Comparison of ENCODE assay signal across 19 cellular contexts in genomic region chr12:75634244-75635222, GRCh38.
DNase-seq lines count a peak whose midpoint lies in the region; ATAC-seq, FAIRE-seq and TF ChIP-seq lines count a peak whose summit lies in the region.
"Had no signal": no experiment of that assay in that cellular context is flagged by ENCODE, and none has a peak within 500 bp of the region (broad histone marks: within the 10 kb centered on the region; RNA-seq: fewer than 3 reads in every experiment).

No MANE protein-coding gene starts in this region.

- no peak overlapping the region for H2BK15ac ChIP-seq in H1 (ENCODE audit: low read length)

- no peak for TF ChIP-seq EP300 in H1 (IDR thresholded peaks at IDR 0.05; ENCODE audit: borderline replicate concordance in 1 of 2, low read depth in 2 of 2, low read length in 2 of 2)

- H3K9ac ChIP-seq in H1 (replicated peaks in 1 of 4; ENCODE audit: extremely low read depth in 1 of 4, low read depth in 3 of 4, low read length in 3 of 4): no peak overlapping the region
- no peak overlapping the region for H3K9ac ChIP-seq in smooth muscle cell (ENCODE audit: low read depth)
- H3K9ac ChIP-seq: parathyroid adenoma had no signal

- no TSS peak for BruUV-seq in OCI-LY7 (replicated peaks; lab: Mats Ljungman, UMichigan)

- TF ChIP-seq POLR2A in H1 (IDR thresholded peaks at IDR 0.05; ENCODE audit: control extremely low read depth in 1 of 2, low read depth in 2 of 2, low read length in 2 of 2): no peak

- no peak overlapping the region for H2AK5ac ChIP-seq in H1 (ENCODE audit: low read depth, low read length)

- no peaks in the 10 kb centered on the region for H3K36me3 Mint-ChIP-seq in activated T-cell treated with anti-CD3 and anti-CD28 coated beads, Interleukin-2, amount 50 U/mL, for 72 hours (ENCODE audit: insufficient read depth in 2 of 2)
- H3K36me3 Mint-ChIP-seq in activated T-cell treated with anti-CD3 and anti-CD28 coated beads, Interleukin-2, amount 50 U/mL, for 24 hours (ENCODE audit: low read depth): no peaks in the 10 kb centered on the region

- no peaks in the 10 kb centered on the region for H3F3A ChIP-seq in smooth muscle cell (ENCODE audit: low read depth)

- H3K4me1 Mint-ChIP-seq in activated T-cell treated with anti-CD3 and anti-CD28 coated beads, Interleukin-2, amount 50 U/mL, for 72 hours (ENCODE audit: low read depth): peaks cover 20% of the 10 kb centered on the region
- peaks cover 22% of the 10 kb centered on the region for H3K4me1 Mint-ChIP-seq in activated T-cell treated with anti-CD3 and anti-CD28 coated beads, Interleukin-2, amount 50 U/mL, for 24 hours (ENCODE audit: low read depth)

- H3K4me2 ChIP-seq in OCI-LY7 (ENCODE audit: low read length) (no peak overlapping the region), H1 (ENCODE audit: insufficient read depth in 1 of 2, low read depth in 2 of 2, low read length in 2 of 2) (peak overlapping the region in 1 of 2 experiments; percentile 19; a peak in 2 of 4 replicates), smooth muscle cell (peak overlapping the region; percentile 32)

- 39% methylated on average over 3 of the region's 3 CpGs; no CpG with 5 or more reads in 1 of the 2 experiments for WGBS in H1 (ENCODE audit: extremely low coverage in 1 of 2, insufficient coverage in 1 of 2, insufficient read length in 1 of 2, insufficient replicate concordance in 2 of 2, low coverage in 1 of 2, low lambda C conversion rate in 2 of 2, missing lambda C conversion rate in 1 of 2), 2 experiments
- 43% methylated on average over 3 of the region's 3 CpGs for WGBS in smooth muscle cell (ENCODE audit: low lambda C conversion rate)
- WGBS in right cardiac atrium: 46% methylated on average over 3 of the region's 3 CpGs

- no peaks in the 10 kb centered on the region for H3K79me1 ChIP-seq in H1 (ENCODE audit: low read depth, low read length)

- H2AFZ ChIP-seq in OCI-LY7 (ENCODE audit: low read length): peak overlapping the region; percentile 41; the same call in 1 of the 2 replicates
- no peak overlapping the region for H2AFZ ChIP-seq in H1 (ENCODE audit: low read length)
- no peak overlapping the region for H2AFZ ChIP-seq in smooth muscle cell (ENCODE audit: low read depth)
- H2AFZ ChIP-seq: parathyroid adenoma had no signal

- no peak for TF ChIP-seq RAD21 in H1 (IDR thresholded peaks at IDR 0.05 in 1 of 2, conservative IDR thresholded peaks at IDR 0.05 in 1 of 2; ENCODE audit: low read depth in 2 of 2, low read length in 2 of 2)

- H3K4me3 Mint-ChIP-seq in activated T-cell treated with anti-CD3 and anti-CD28 coated beads, Interleukin-2, amount 50 U/mL, for 72 hours: no peak overlapping the region
- no peak overlapping the region for H3K4me3 Mint-ChIP-seq in activated T-cell treated with anti-CD3 and anti-CD28 coated beads, Interleukin-2, amount 50 U/mL, for 24 hours
- H3K4me3 Mint-ChIP-seq: activated naive CD4-positive, alpha-beta T cell treated with anti-CD3 and anti-CD28 coated beads for 36 hours had no signal

- FAIRE-seq in H1 (lab: Jason Lieb, UNC): no peak
- FAIRE-seq in urothelium cell line (lab: Jason Lieb, UNC): no peak
- FAIRE-seq: bronchial epithelial cell, islet of Langerhans had no signal

- H4K91ac ChIP-seq in H1 (replicated peaks; ENCODE audit: insufficient read length, low read length): no peak overlapping the region

- H3K23ac ChIP-seq in H1 (ENCODE audit: insufficient read length): no peak overlapping the region

- no peak overlapping the region for H3K4ac ChIP-seq in H1 (replicated peaks; ENCODE audit: insufficient read length, low read depth, low read length)

- peak overlapping the region; percentile 47 for H3K27ac Mint-ChIP-seq in activated T-cell treated with anti-CD3 and anti-CD28 coated beads, Interleukin-2, amount 50 U/mL, for 72 hours
- no peak overlapping the region for H3K27ac Mint-ChIP-seq in activated T-cell treated with anti-CD3 and anti-CD28 coated beads, Interleukin-2, amount 50 U/mL, for 24 hours
- H3K27ac Mint-ChIP-seq: activated naive CD4-positive, alpha-beta T cell treated with anti-CD3 and anti-CD28 coated beads for 36 hours had no signal

- CTCF ChIA-PET in OCI-LY7 (lab: Charles Lee; ENCODE audit: unreplicated experiment) (no interaction called here), H1 (lab: Charles Lee; ENCODE audit: partially characterized antibody) (no interaction called here)

- no peak overlapping the region for H3K4me3 ChIP-seq in OCI-LY7 (ENCODE audit: low read depth, low read length, poor library complexity, severe bottlenecking)
- H3K4me3 ChIP-seq in H1 (ENCODE audit: extremely low read depth in 1 of 4, insufficient read depth in 2 of 4, low read depth in 3 of 4, low read length in 4 of 4): peak overlapping the region in 1 of 4 experiments; percentile 6; a peak in 1 of 8 replicates
- H3K4me3 ChIP-seq in smooth muscle cell: no peak overlapping the region
- H3K4me3 ChIP-seq in right cardiac atrium (ENCODE audit: low read length): no peak overlapping the region
- H3K4me3 ChIP-seq: HAP-1, SJSA1 had no signal

- intact Hi-C loops in OCI-LY7 (cut with micrococcal nuclease; ENCODE audit: unreplicated experiment): no loop called here
- intact Hi-C loops in right cardiac atrium (cut with DNase I): no loop called here

- H4K20me1 ChIP-seq in OCI-LY7 (ENCODE audit: insufficient read depth, low read length) (no peaks in the 10 kb centered on the region), H1 (replicated peaks in 1 of 2; ENCODE audit: control insufficient read depth in 1 of 2, insufficient read depth in 2 of 2, low read length in 2 of 2) (no peaks in the 10 kb centered on the region), smooth muscle cell (ENCODE audit: low read depth) (no peaks in the 10 kb centered on the region)

- H4K8ac ChIP-seq in H1 (ENCODE audit: extremely low read depth, insufficient read depth, low read length): no peak overlapping the region

- peak overlapping the region; percentile 58 for H4K5ac ChIP-seq in H1 (ENCODE audit: insufficient read length, low read depth, low read length)

- H3K56ac ChIP-seq in H1 (replicated peaks; ENCODE audit: insufficient read length, low read depth, low read length): no peak overlapping the region

- no peaks in the 10 kb centered on the region for H3K23me2 ChIP-seq in H1 (ENCODE audit: low read depth, low read length)

- H3K27ac ChIP-seq in OCI-LY7 (ENCODE audit: low read depth, low read length, poor library complexity, severe bottlenecking) (no peak overlapping the region), H1 (ENCODE audit: low read depth, low read length) (no peak overlapping the region), smooth muscle cell (ENCODE audit: low read depth) (peak overlapping the region; percentile 85), right cardiac atrium (ENCODE audit: low read length) (no peak overlapping the region)
- H3K27ac ChIP-seq: parathyroid adenoma had no signal

- 0 out of 2 replicates have a peak overlapping the region, but pooled peaks have one; percentile 7 for H2BK5ac ChIP-seq in H1 (ENCODE audit: low read depth, low read length)

- H3K9me3 ChIP-seq in OCI-LY7 (ENCODE audit: low read length): no peaks in the 10 kb centered on the region
- no peaks in the 10 kb centered on the region for H3K9me3 ChIP-seq in H1 (ENCODE audit: insufficient read depth in 2 of 2, low read depth in 1 of 2, low read length in 1 of 2)
- no peaks in the 10 kb centered on the region for H3K9me3 ChIP-seq in smooth muscle cell (replicated peaks; ENCODE audit: low read depth)
- no peaks in the 10 kb centered on the region for H3K9me3 ChIP-seq in right cardiac atrium (ENCODE audit: control insufficient read depth, low read length)
- H3K9me3 ChIP-seq: HAP-1, SJSA1 had no signal

- ATAC-seq in activated T-cell treated with anti-CD3 and anti-CD28 coated beads, Interleukin-2, amount 50 U/mL, for 72 hours (replicated peaks in 1 of 2): no peak
- no peak for ATAC-seq in right cardiac atrium

- H2BK12ac ChIP-seq in H1 (ENCODE audit: low read depth, low read length): no peak overlapping the region

- no peak for DNase-seq in activated T-cell treated with anti-CD3 and anti-CD28 coated beads, Interleukin-2, amount 50 U/mL, for 72 hours
- DNase-seq in activated T-cell treated with anti-CD3 and anti-CD28 coated beads, Interleukin-2, amount 50 U/mL, for 24 hours: no peak
- DNase-seq in OCI-LY7 (ENCODE audit: low spot score): no peak
- DNase-seq in H1 (ENCODE audit: low read depth in 1 of 2, low spot score in 2 of 2): no peak
- no peak for DNase-seq in smooth muscle cell (lab: John Stamatoyannopoulos, UW; ENCODE audit: unreplicated experiment)
- no peak for DNase-seq in urothelium cell line (ENCODE audit: low spot score)
- DNase-seq in NCI-H82 treated with DMSO at 0.1 percent for 48 hours (lab: John Stamatoyannopoulos, UW; ENCODE audit: unreplicated experiment): no peak
- DNase-seq in right cardiac atrium: no peak
- DNase-seq: activated naive CD4-positive, alpha-beta T cell treated with anti-CD3 and anti-CD28 coated beads for 36 hours; DMS79 treated with DMSO at 0.1 percent for 48 hours; effector CD8-positive, alpha-beta T cell; NCI-H187; NK-92 treated with Interleukin-12 subunit alpha and Interleukin-12 subunit beta, amount 100 ng/mL, for 24 hours; stimulated activated CD4-positive, alpha-beta T cell treated with anti-CD3 and anti-CD28 coated beads, Interleukin-12 subunit alpha, Interleukin-12 subunit beta, amount 100 ng/mL, for 4 hours had no signal

- H3K27me3 Mint-ChIP-seq in activated T-cell treated with anti-CD3 and anti-CD28 coated beads, Interleukin-2, amount 50 U/mL, for 72 hours (ENCODE audit: low read depth): peaks cover 54% of the 10 kb centered on the region
- peaks cover 14% of the 10 kb centered on the region for H3K27me3 Mint-ChIP-seq in activated T-cell treated with anti-CD3 and anti-CD28 coated beads, Interleukin-2, amount 50 U/mL, for 24 hours

- H3K14ac ChIP-seq in H1 (ENCODE audit: insufficient read length): no peak overlapping the region

- H3K79me2 ChIP-seq in OCI-LY7 (ENCODE audit: insufficient read depth, low read depth, low read length) (no peaks in the 10 kb centered on the region), H1 (ENCODE audit: control insufficient read depth in 1 of 2, insufficient read depth in 2 of 2, low read length in 2 of 2) (no peaks in the 10 kb centered on the region), smooth muscle cell (ENCODE audit: low read depth) (no peaks in the 10 kb centered on the region)
- H3K79me2 ChIP-seq: parathyroid adenoma had no signal

- no peak overlapping the region; the same call in 1 of the 2 replicates for H3K18ac ChIP-seq in H1 (ENCODE audit: extremely low read depth, low read length)

- H3K36me3 ChIP-seq in OCI-LY7 (ENCODE audit: insufficient read depth, low read length): no peaks in the 10 kb centered on the region
- no peaks in the 10 kb centered on the region for H3K36me3 ChIP-seq in H1 (ENCODE audit: control insufficient read depth in 2 of 4, insufficient read depth in 4 of 4, low read length in 3 of 4)
- H3K36me3 ChIP-seq in smooth muscle cell (ENCODE audit: low read depth): no peaks in the 10 kb centered on the region
- H3K36me3 ChIP-seq: HAP-1, SJSA1 had no signal

- TF ChIP-seq CTCF in OCI-LY7 (conservative IDR thresholded peaks at IDR 0.05; ENCODE audit: low read length): no peak
- TF ChIP-seq CTCF in H1 (IDR thresholded peaks at IDR 0.05; ENCODE audit: control extremely low read depth in 1 of 3, insufficient read depth in 1 of 3, low read depth in 1 of 3, low read length in 3 of 3): no peak
- TF ChIP-seq CTCF in smooth muscle cell (IDR thresholded peaks at IDR 0.05; ENCODE audit: borderline replicate concordance, insufficient read depth, poor library complexity, severe bottlenecking): no peak

- no peak overlapping the region for H2BK20ac ChIP-seq in H1 (ENCODE audit: low read length)

- H3K9me2 ChIP-seq in OCI-LY7 (ENCODE audit: insufficient read depth, low read length): no peaks in the 10 kb centered on the region

- POLR2A ChIA-PET in OCI-LY7 (lab: Charles Lee) (no interaction called here), H1 (lab: Charles Lee; ENCODE audit: partially characterized antibody) (interaction anchor here (1.3 kb wide), 1 partner anchor 30 kb away, joined by 5 read pairs; no protein-coding TSS in a partner anchor)

- H3K4me1 ChIP-seq in OCI-LY7 (ENCODE audit: insufficient read depth, low read length, poor library complexity, severe bottlenecking) (peaks cover 1% of the 10 kb centered on the region), H1 (replicated peaks in 1 of 4; ENCODE audit: control insufficient read depth in 3 of 4, insufficient read depth in 4 of 4, low read length in 3 of 4) (peaks cover 2 to 25% (median 15%) of the 10 kb centered on the region in 4 experiments; a peak in 5 of 7 replicates), smooth muscle cell (ENCODE audit: low read depth) (peaks cover 17% of the 10 kb centered on the region), right cardiac atrium (ENCODE audit: control insufficient read depth, insufficient read depth, low read length) (no peaks in the 10 kb centered on the region)
- H3K4me1 ChIP-seq: parathyroid adenoma had no signal

- H3K27me3 ChIP-seq in H1 (replicated peaks in 1 of 4; ENCODE audit: control insufficient read depth in 3 of 4, extremely low read depth in 1 of 4, insufficient read depth in 3 of 4, low read length in 3 of 4) (no peaks in the 10 kb centered on the region), smooth muscle cell (ENCODE audit: low read depth) (no peaks in the 10 kb centered on the region), right cardiac atrium (ENCODE audit: control insufficient read depth, insufficient read depth) (no peaks in the 10 kb centered on the region)
- H3K27me3 ChIP-seq: SJSA1 had no signal

- peak overlapping the region; percentile 60 for H2BK120ac ChIP-seq in H1 (replicated peaks; ENCODE audit: low read depth, low read length)

- peaks cover 0 to 3% of the 10 kb centered on the region in 2 donors for H3K9me3 Mint-ChIP-seq in activated T-cell treated with anti-CD3 and anti-CD28 coated beads, Interleukin-2, amount 50 U/mL, for 72 hours
- H3K9me3 Mint-ChIP-seq in activated T-cell treated with anti-CD3 and anti-CD28 coated beads, Interleukin-2, amount 50 U/mL, for 24 hours: no peaks in the 10 kb centered on the region
- H3K9me3 Mint-ChIP-seq: activated naive CD4-positive, alpha-beta T cell treated with anti-CD3 and anti-CD28 coated beads for 36 hours had no signal
